In genomic region chr17:66255112-66255511, GRCh38 we compare ENCODE assay signal across 8 cellular contexts. TPM values are rescaled to one million over a fixed set of nuclear protein-coding genes. Genes with fewer than 3 reads are reported as not detected.
A peak's percentile ranks its signal among the peaks of the same experiment; 100 is the strongest.
DNase-seq lines count a peak whose midpoint lies in the region; ATAC-seq and TF ChIP-seq lines count a peak whose summit lies in the region.

No MANE protein-coding gene starts in this region.

- no peaks in the 10 kb centered on the region for H3K36me3 ChIP-seq in osteoblast (ENCODE audit: insufficient read depth, low read length)

- peak overlapping the region; percentile 85 for H3K27ac Mint-ChIP-seq in activated T-cell treated with anti-CD3 and anti-CD28 coated beads, Interleukin-2, amount 50 U/mL, for 24 hours

- no peaks in the 10 kb centered on the region for H3K9me3 ChIP-seq in osteoblast (ENCODE audit: low read depth, low read length)

- H3K9me3 Mint-ChIP-seq in activated T-cell treated with anti-CD3 and anti-CD28 coated beads, Interleukin-2, amount 50 U/mL, for 24 hours: no peaks in the 10 kb centered on the region

- DNase-seq in DMS53 treated with DMSO at 0.1 percent for 48 hours (lab: John Stamatoyannopoulos, UW; ENCODE audit: unreplicated experiment): peak; percentile 69
- peak; percentile 78 for DNase-seq in NCI-H510A treated with DMSO at 0.1 percent for 48 hours (lab: John Stamatoyannopoulos, UW)
- DNase-seq in activated T-cell treated with anti-CD3 and anti-CD28 coated beads, Interleukin-2, amount 50 U/mL, for 24 hours: no peak
- peak; percentile 85 for DNase-seq in fibroblast of villous mesenchyme (ENCODE audit: low read depth)
- peak; percentile 90 for DNase-seq in osteoblast (ENCODE audit: insufficient read length, low spot score, missing footprints)

- no peaks in the 10 kb centered on the region for H3K36me3 Mint-ChIP-seq in activated T-cell treated with anti-CD3 and anti-CD28 coated beads, Interleukin-2, amount 50 U/mL, for 24 hours (ENCODE audit: low read depth)

- peak overlapping the region; percentile 33 for H2AFZ ChIP-seq in osteoblast (ENCODE audit: low read length)

- H3K4me2 ChIP-seq in osteoblast (ENCODE audit: insufficient read depth, low read length): peak overlapping the region; percentile 12

- H3K4me3 Mint-ChIP-seq in activated T-cell treated with anti-CD3 and anti-CD28 coated beads, Interleukin-2, amount 50 U/mL, for 24 hours: peak overlapping the region; percentile 45

- no peaks in the 10 kb centered on the region for H3K79me2 ChIP-seq in osteoblast (ENCODE audit: insufficient read depth, low read length)

- H3K4me3 ChIP-seq in fibroblast of villous mesenchyme (ENCODE audit: low read depth, low read length) (no peak overlapping the region), osteoblast (ENCODE audit: insufficient read depth, low read length) (no peak overlapping the region)

- no peaks in the 10 kb centered on the region for H4K20me1 ChIP-seq in osteoblast (ENCODE audit: insufficient read depth, low read length)

- peaks cover 20% of the 10 kb centered on the region for H3K4me1 Mint-ChIP-seq in activated T-cell treated with anti-CD3 and anti-CD28 coated beads, Interleukin-2, amount 50 U/mL, for 24 hours (ENCODE audit: low read depth)

- peak; percentile 65 for ATAC-seq in HG02938 (IDR thresholded peaks at IDR 0.05; ENCODE audit: unreplicated experiment)
- ATAC-seq in HG03280 (IDR thresholded peaks at IDR 0.05; ENCODE audit: unreplicated experiment): no peak
- ATAC-seq in HG02852 (IDR thresholded peaks at IDR 0.05; ENCODE audit: unreplicated experiment): no peak

- no peaks in the 10 kb centered on the region for H3K27me3 ChIP-seq in osteoblast (ENCODE audit: insufficient read depth, low read length)

- no peaks in the 10 kb centered on the region for H3K4me1 ChIP-seq in osteoblast (ENCODE audit: insufficient read depth, low read length)

- H3K27me3 Mint-ChIP-seq in activated T-cell treated with anti-CD3 and anti-CD28 coated beads, Interleukin-2, amount 50 U/mL, for 24 hours: no peaks in the 10 kb centered on the region

- no peak overlapping the region for H3K27ac ChIP-seq in osteoblast (ENCODE audit: low read depth, low read length)

- TF ChIP-seq CTCF in fibroblast of villous mesenchyme (IDR thresholded peaks at IDR 0.05; ENCODE audit: insufficient read depth, low read depth, low read length) (peak; percentile 76), osteoblast (IDR thresholded peaks at IDR 0.05; ENCODE audit: extremely low read depth, low read depth, low read length) (peak; percentile 75)

RNA-seq across cellular contexts. Expression of gene APOH, which starts 25.9 kb away (rescaled TPM):
- not detected in 2 replicates for total RNA-seq in fibroblast of villous mesenchyme
- total RNA-seq in osteoblast: not detected in 2 replicates

RNA-seq across cellular contexts. Expression of gene PRKCA, which starts 47.3 kb away (rescaled TPM):
- total RNA-seq in fibroblast of villous mesenchyme (50.9 and 60.5 TPM in 2 replicates), osteoblast (42.7 and 46.0 TPM in 2 replicates)
